In the genomic region with DNA sequence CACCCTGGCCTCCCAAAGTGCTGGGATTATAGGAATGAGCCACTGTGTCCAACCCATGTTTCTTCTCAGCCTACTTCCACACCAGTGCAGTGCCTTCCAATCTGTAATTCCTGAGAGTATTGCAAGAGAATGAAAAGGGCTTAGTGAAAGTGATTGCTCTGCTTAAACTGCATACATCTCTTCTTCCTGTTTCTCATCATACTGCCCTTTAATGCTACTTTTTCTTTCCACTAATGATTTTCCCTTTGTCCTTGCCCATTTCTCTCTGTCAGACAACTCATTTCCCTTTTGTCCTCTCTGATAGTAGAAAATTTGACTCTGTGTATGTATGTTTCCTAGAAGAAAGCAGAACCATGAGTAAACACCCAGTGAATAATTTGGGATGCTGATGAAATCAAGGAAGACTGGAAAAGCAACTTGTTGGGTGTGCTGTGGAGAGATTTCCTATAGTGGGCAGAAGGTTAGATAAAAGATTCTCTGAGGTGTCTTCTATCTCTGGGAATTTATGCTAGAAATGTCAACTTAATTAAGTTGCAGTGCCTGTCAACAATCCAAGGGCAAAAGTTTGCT, we compare ENCODE assay signal across 18 cellular contexts.
DNase-seq lines count a peak whose midpoint lies in the region; ATAC-seq and TF ChIP-seq lines count a peak whose summit lies in the region.
"Had no signal": no experiment of that assay in that cellular context is flagged by ENCODE, and none has a peak within 500 bp of the region (broad histone marks: within the 10 kb centered on the region; RNA-seq: fewer than 3 reads in every experiment).

No MANE protein-coding gene starts in this region.

- H3K36me3 Mint-ChIP-seq in CD4-positive, alpha-beta memory T cell = peaks cover 4 to 11% of the 10 kb centered on the region in 2 donors
- peaks cover 3% of the 10 kb centered on the region for H3K36me3 Mint-ChIP-seq in T-cell

- no peak overlapping the region for H3K9ac ChIP-seq in BLaER1

- no peaks in the 10 kb centered on the region for H3K27me3 Mint-ChIP-seq in CD4-positive, alpha-beta memory T cell
- no peaks in the 10 kb centered on the region for H3K27me3 Mint-ChIP-seq in T-cell

- peak overlapping the region in 3 of 8 donors; percentile 9 to 33 (median 10) for H3K4me3 Mint-ChIP-seq in CD4-positive, alpha-beta memory T cell
- no peak overlapping the region for H3K4me3 Mint-ChIP-seq in T-cell

- ATAC-seq in T-cell (replicated peaks in 1 of 4) (no peak), HG03571 (IDR thresholded peaks at IDR 0.05; ENCODE audit: unreplicated experiment) (no peak)

- H3K4me1 Mint-ChIP-seq in CD4-positive, alpha-beta memory T cell = peaks cover 56 to 86% (median 68%) of the 10 kb centered on the region in 4 donors
- H3K4me1 Mint-ChIP-seq in T-cell = peaks cover 71 to 82% (median 80%) of the 10 kb centered on the region in 3 donors

- H3K9me3 Mint-ChIP-seq in CD4-positive, alpha-beta memory T cell = peaks cover 0 to 7% (median 3%) of the 10 kb centered on the region in 8 donors
- H3K9me3 Mint-ChIP-seq in T-cell = peaks cover 0 to 5% (median 4%) of the 10 kb centered on the region in 3 donors

- TF ChIP-seq CTCF in fibroblast of the aortic adventitia (IDR thresholded peaks at IDR 0.05; ENCODE audit: insufficient read depth, low read length) = no peak

- H3K36me3 ChIP-seq in BLaER1 = no peaks in the 10 kb centered on the region
- no peaks in the 10 kb centered on the region for H3K36me3 ChIP-seq in CD4-positive, alpha-beta memory T cell (ENCODE audit: insufficient read depth, low read length)
- H3K36me3 ChIP-seq: ascending aorta had no signal

- H3K4me2 ChIP-seq in BLaER1 = peak overlapping the region; percentile 19; the same call in 1 of the 2 replicates
- H3K4me2 ChIP-seq: hepatocyte had no signal

- peak overlapping the region in 6 of 7 donors; percentile 5 to 57 (median 26) for H3K27ac Mint-ChIP-seq in CD4-positive, alpha-beta memory T cell
- peak overlapping the region; percentile 35 to 51 for H3K27ac Mint-ChIP-seq in T-cell

- H3K27me3 ChIP-seq in BLaER1 = no peaks in the 10 kb centered on the region
- H3K27me3 ChIP-seq in CD4-positive, alpha-beta memory T cell (ENCODE audit: insufficient read depth, low read length) = no peaks in the 10 kb centered on the region
- H3K27me3 ChIP-seq: ascending aorta, hepatocyte, testis had no signal

- POLR2A ChIA-PET in CD4-positive, alpha-beta memory T cell (lab: Charles Lee; ENCODE audit: partially characterized antibody) = interaction anchor here (0.8 kb wide), 1 partner anchor 101 kb away, joined by 3 read pairs; no protein-coding TSS in a partner anchor
- POLR2A ChIA-PET in T-cell (lab: Charles Lee) = no interaction called here

- no peak for DNase-seq in CD4-positive, alpha-beta memory T cell
- no peak for DNase-seq in T-cell
- peak; percentile 16 for DNase-seq in fibroblast of the aortic adventitia (ENCODE audit: low read depth)
- no peak for DNase-seq in NCI-H1417 (lab: John Stamatoyannopoulos, UW)
- DNase-seq in activated gamma-delta T cell treated with Interleukin-2 at 50 U/mL for 16 hours = no peak
- no peak for DNase-seq in EL
- DNase-seq: activated CD4-positive, alpha-beta T cell treated with anti-CD3 and anti-CD28 coated beads for 48 hours; activated gamma-delta T cell; Kasumi-1; NCI-H524; retina; stimulated activated CD4-positive, alpha-beta T cell treated with anti-CD3 and anti-CD28 coated beads, Interleukin-15, amount 100 ng/mL, for 24 hours; testis had no signal

- peaks cover 67% of the 10 kb centered on the region for H3K4me1 ChIP-seq in BLaER1
- H3K4me1 ChIP-seq in CD4-positive, alpha-beta memory T cell (ENCODE audit: insufficient read depth, low read length) = peaks cover 66% of the 10 kb centered on the region
- H3K4me1 ChIP-seq: ascending aorta, testis had no signal

- H3K4me3 ChIP-seq in BLaER1 (no peak overlapping the region), fibroblast of the aortic adventitia (ENCODE audit: low read depth, low read length) (no peak overlapping the region)
- no peak overlapping the region for H3K4me3 ChIP-seq in CD4-positive, alpha-beta memory T cell (ENCODE audit: low read length in 2 of 2)
- H3K4me3 ChIP-seq: ascending aorta, hepatocyte, SK-N-MC, testis had no signal

- no peaks in the 10 kb centered on the region for H3K9me3 ChIP-seq in BLaER1
- H3K9me3 ChIP-seq in CD4-positive, alpha-beta memory T cell (ENCODE audit: control insufficient read depth in 1 of 2, low read length in 2 of 2) = no peaks in the 10 kb centered on the region
- H3K9me3 ChIP-seq: ascending aorta, testis had no signal

- CTCF ChIA-PET in CD4-positive, alpha-beta memory T cell (lab: Charles Lee; ENCODE audit: partially characterized antibody) = interaction anchor here (2.4 to 3.1 kb wide), 2 partner anchors 30 to 123 kb away, joined by 18 to 37 read pairs; no protein-coding TSS in a partner anchor
- CTCF ChIA-PET in T-cell (lab: Charles Lee) = no interaction called here

- H4K20me1 ChIP-seq in BLaER1 = no peaks in the 10 kb centered on the region

- 0 out of 2 replicates have a peak overlapping the region, but pooled peaks have one; percentile 23 for H3K27ac ChIP-seq in BLaER1
- H3K27ac ChIP-seq in CD4-positive, alpha-beta memory T cell (ENCODE audit: low read depth, low read length) = no peak overlapping the region
- H3K27ac ChIP-seq: ascending aorta, hepatocyte, SK-N-MC, testis had no signal

- intact Hi-C loops in CD4-positive, alpha-beta memory T cell (cut with micrococcal nuclease) = loop anchor here (5.0 to 10.0 kb wide), 2 partner anchors 1846 to 1871 kb away; a partner anchor contains a TSS
